In the genomic region with DNA sequence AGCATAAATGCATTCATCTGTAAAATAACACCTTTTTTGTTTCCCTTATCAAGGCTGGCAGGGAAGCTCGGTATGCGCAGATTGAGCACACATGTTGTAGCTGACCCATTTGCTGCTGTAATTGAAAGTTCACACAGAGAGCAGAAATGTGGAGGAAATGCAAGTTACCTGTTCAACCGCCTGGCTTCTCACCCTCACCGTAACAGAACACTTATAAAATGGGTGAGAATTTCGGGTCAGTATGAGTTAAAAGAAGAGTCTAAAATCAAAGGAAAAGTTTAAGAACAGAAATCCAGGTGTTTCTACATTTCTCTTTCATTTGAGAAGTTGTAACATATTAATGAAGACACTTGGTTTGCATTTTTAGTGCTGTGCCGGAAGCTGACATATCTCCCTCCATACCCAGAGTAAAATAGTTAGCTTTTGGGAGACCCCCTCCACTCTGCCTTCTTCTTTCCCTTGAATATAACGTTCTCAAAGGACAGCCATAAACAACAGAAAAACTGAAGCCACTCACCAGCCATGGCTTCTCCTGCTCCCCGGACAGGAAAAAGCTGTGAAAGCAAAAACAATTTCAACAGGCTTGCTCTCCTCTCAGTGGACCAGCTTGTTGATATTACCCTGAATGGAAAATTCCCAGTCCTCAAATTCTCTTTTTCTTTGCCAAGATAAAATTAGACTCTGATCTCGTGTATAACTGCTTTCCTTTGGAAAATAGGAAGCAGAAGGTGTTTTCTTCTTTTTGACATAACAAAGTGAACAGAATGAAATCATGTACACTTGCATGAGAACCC, we compare ENCODE assay signal across 9 cellular contexts. TPM values are rescaled to one million over a fixed set of nuclear protein-coding genes. Genes with fewer than 3 reads are reported as not detected.
DNase-seq lines count a peak whose midpoint lies in the region; ATAC-seq and TF ChIP-seq lines count a peak whose summit lies in the region.
"Had no signal": no experiment of that assay in that cellular context is flagged by ENCODE, and none has a peak within 500 bp of the region (broad histone marks: within the 10 kb centered on the region; RNA-seq: fewer than 3 reads in every experiment).

Gene CASP12 (minus strand): TSS at position 570 of the 794 bp plus-strand sequence.

- no peak within 1 kb of the TSS for H3K4me3 Mint-ChIP-seq in progenitor cell of endocrine pancreas (ENCODE audit: low read depth)

- no peak within 1 kb of the TSS for H3K4me3 ChIP-seq in lower leg skin (ENCODE audit: low read depth, poor library complexity, severe bottlenecking)

- H3K9me3 Mint-ChIP-seq in progenitor cell of endocrine pancreas (ENCODE audit: low read depth), result no peaks in the 10 kb centered on the region

- TF ChIP-seq CTCF in omental fat pad (IDR thresholded peaks at IDR 0.05) (no peak), lower leg skin (IDR thresholded peaks at IDR 0.05) (no peak), progenitor cell of endocrine pancreas (IDR thresholded peaks at IDR 0.05; ENCODE audit: unreplicated experiment) (no peak)

- ATAC-seq in GM18498 (IDR thresholded peaks at IDR 0.05; ENCODE audit: unreplicated experiment), result peak; percentile 93
- peak; percentile 77 for ATAC-seq in HG02840 (IDR thresholded peaks at IDR 0.05; ENCODE audit: low FRiP score, unreplicated experiment)
- peak; percentile 43 for ATAC-seq in omental fat pad (ENCODE audit: low FRiP score)
- no peak for ATAC-seq in HG03108 (IDR thresholded peaks at IDR 0.05; ENCODE audit: unreplicated experiment)

- H3K4me1 Mint-ChIP-seq in progenitor cell of endocrine pancreas (ENCODE audit: low read depth), result peaks cover 3% of the 10 kb centered on the region

- DNase-seq in dedifferentiated amniotic fluid mesenchymal stem cell (ENCODE audit: extremely low spot score), result peak; percentile 22
- no peak for DNase-seq in omental fat pad (ENCODE audit: low spot score)
- DNase-seq in NCI-H2171 treated with DMSO at 0.1 percent for 48 hours (lab: John Stamatoyannopoulos, UW), result no peak
- no peak for DNase-seq in lower leg skin (ENCODE audit: low spot score in 2 of 2)
- DNase-seq in progenitor cell of endocrine pancreas (ENCODE audit: low spot score, unreplicated experiment), result no peak
- DNase-seq: stimulated activated naive CD4-positive, alpha-beta T cell had no signal

- peaks cover 4% of the 10 kb centered on the region for H3K27me3 Mint-ChIP-seq in progenitor cell of endocrine pancreas

- 41 to 53% methylated on average over 9 of the region's 9 CpGs for WGBS in lower leg skin, 2 donors

- no peaks in the 10 kb centered on the region for H3K36me3 Mint-ChIP-seq in progenitor cell of endocrine pancreas (ENCODE audit: insufficient read depth)

- intact Hi-C loops in lower leg skin (cut with DNase I; ENCODE audit: low total_unique reads), result no loop called here

- no peak within 1 kb of the TSS for H3K27ac Mint-ChIP-seq in progenitor cell of endocrine pancreas

- no peak for TF ChIP-seq POLR2A in lower leg skin (IDR thresholded peaks at IDR 0.05)

RNA-seq across cellular contexts. Expression of gene CASP12, which starts in this region (rescaled TPM):
- total RNA-seq in omental fat pad, result 1 to 10 TPM in 2 of 4 donors, under 1 TPM in 1, not detected in 1; 0.65 to 5.5 (median 2.4) TPM
- 1 to 10 TPM in 1 of 4 donors, under 1 TPM in 2, not detected in 1; 0.64 to 1.1 (median 0.84) TPM for total RNA-seq in lower leg skin
- not detected in 2 replicates for total RNA-seq in progenitor cell of endocrine pancreas
